In the genomic region with DNA sequence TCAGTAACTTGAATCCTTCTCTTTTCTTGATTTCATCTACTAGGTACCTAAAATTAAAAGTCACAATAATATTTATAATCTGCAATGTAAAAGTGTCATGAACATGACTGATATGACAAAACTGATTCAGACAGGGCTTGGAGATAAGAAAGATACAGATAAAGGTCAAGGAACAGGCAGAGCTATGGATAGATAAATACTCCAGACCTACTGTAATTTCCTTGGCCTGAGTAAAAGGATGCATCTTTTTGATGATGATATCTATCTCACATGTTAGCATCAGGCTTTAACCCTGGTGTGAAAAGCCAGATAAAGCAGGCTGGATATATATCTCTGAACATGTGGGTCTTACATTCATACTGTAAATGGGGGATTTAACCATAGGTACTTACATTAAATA, we compare ENCODE assay signal across 9 cellular contexts.
"Had no signal": no experiment of that assay in that cellular context is flagged by ENCODE, and none has a peak within 500 bp of the region (broad histone marks: within the 10 kb centered on the region; RNA-seq: fewer than 3 reads in every experiment).

No MANE protein-coding gene starts in this region.

- H3K27ac ChIP-seq: GM23248, HL-60 had no signal

- H3K4me1 Mint-ChIP-seq: IgD-negative memory B cell had no signal

- H3K36me3 Mint-ChIP-seq: IgD-negative memory B cell had no signal

- H3K9ac ChIP-seq: GM23248 had no signal

- DNase-seq: GM23248, GOT3, H7, HFFc6 had no signal

- ATAC-seq: HCT116, HepG2 had no signal

- H3K4me3 Mint-ChIP-seq: HFFc6, IgD-negative memory B cell had no signal

- H3K9me3 Mint-ChIP-seq: HFFc6, IgD-negative memory B cell had no signal

- H3K27ac Mint-ChIP-seq: HFFc6, IgD-negative memory B cell had no signal

- H3K36me3 ChIP-seq: HAP-1 had no signal

- H3K9me3 ChIP-seq: HAP-1 had no signal

- H2AFZ ChIP-seq: GM23248 had no signal

- FAIRE-seq: HepG2 had no signal

- H3K4me3 ChIP-seq: GM23248, HAP-1 had no signal
